ENCODE assay signal across 15 cellular contexts in genomic region chr5:124602925-124603650, GRCh38.
"Had no signal": no experiment of that assay in that cellular context is flagged by ENCODE, and none has a peak within 500 bp of the region (broad histone marks: within the 10 kb centered on the region; RNA-seq: fewer than 3 reads in every experiment).

No MANE protein-coding gene starts in this region.

- ATAC-seq: body of pancreas; effector memory CD8-positive, alpha-beta T cell; left lobe of liver; natural killer cell; psoas muscle; WTC11 had no signal

- H3K9me3 Mint-ChIP-seq: activated naive CD4-positive, alpha-beta T cell treated with anti-CD3 and anti-CD28 coated beads, Interleukin-2, amount 50 U/mL, for 24 hours; T-helper 1 cell treated with Interleukin-12 subunit alpha and Interleukin-12 subunit beta and Interleukin-4 antibody, amounts not matched to agents 30 μg/mL and 1 μg/mL, for 36 hours; WTC11 had no signal

- H3K36me3 Mint-ChIP-seq: activated naive CD4-positive, alpha-beta T cell treated with anti-CD3 and anti-CD28 coated beads, Interleukin-2, amount 50 U/mL, for 24 hours; natural killer cell; WTC11 had no signal

- H3K27ac Mint-ChIP-seq: activated naive CD4-positive, alpha-beta T cell treated with anti-CD3 and anti-CD28 coated beads, Interleukin-2, amount 50 U/mL, for 24 hours; effector memory CD8-positive, alpha-beta T cell; immature natural killer cell; natural killer cell; T-helper 1 cell treated with Interleukin-12 subunit alpha and Interleukin-12 subunit beta and Interleukin-4 antibody, amounts not matched to agents 30 μg/mL and 1 μg/mL, for 36 hours; WTC11 had no signal

- H3K4me3 Mint-ChIP-seq: activated naive CD4-positive, alpha-beta T cell treated with anti-CD3 and anti-CD28 coated beads, Interleukin-2, amount 50 U/mL, for 24 hours; effector memory CD8-positive, alpha-beta T cell; immature natural killer cell; natural killer cell; T-helper 1 cell treated with Interleukin-12 subunit alpha and Interleukin-12 subunit beta and Interleukin-4 antibody, amounts not matched to agents 30 μg/mL and 1 μg/mL, for 36 hours; WTC11 had no signal

- H3K4me3 ChIP-seq: body of pancreas, esophagus muscularis mucosa, psoas muscle had no signal

- H3K4me1 Mint-ChIP-seq: activated naive CD4-positive, alpha-beta T cell treated with anti-CD3 and anti-CD28 coated beads, Interleukin-2, amount 50 U/mL, for 24 hours; immature natural killer cell; natural killer cell had no signal

- DNase-seq: activated CD4-positive, alpha-beta T cell treated with anti-CD3 and anti-CD28 coated beads, Interleukin-2, amount 50 U/mL, for 1 hour; activated T-cell treated with anti-CD3 and anti-CD28 coated beads, Interleukin-2, amount 50 U/mL, for 1 hour; body of pancreas; effector memory CD8-positive, alpha-beta T cell; immature natural killer cell; natural killer cell; nucleus accumbens; psoas muscle; stimulated activated CD4-positive, alpha-beta T cell treated with anti-CD3 and anti-CD28 coated beads, Interleukin-12 subunit alpha, Interleukin-12 subunit beta, amount 100 ng/mL, for 4 hours; stimulated activated naive CD4-positive, alpha-beta T cell treated with Interleukin-2 at 50 U/mL for 16 hours had no signal

- H3K27me3 ChIP-seq: body of pancreas, esophagus muscularis mucosa had no signal

- H3K36me3 ChIP-seq: esophagus muscularis mucosa had no signal

- H3K9me3 ChIP-seq: body of pancreas, esophagus muscularis mucosa, psoas muscle had no signal

- H3K27me3 Mint-ChIP-seq: effector memory CD8-positive, alpha-beta T cell had no signal

- H3K27ac ChIP-seq: esophagus muscularis mucosa, psoas muscle had no signal
